10 cellular contexts compared by ENCODE assay signal in the genomic region with DNA sequence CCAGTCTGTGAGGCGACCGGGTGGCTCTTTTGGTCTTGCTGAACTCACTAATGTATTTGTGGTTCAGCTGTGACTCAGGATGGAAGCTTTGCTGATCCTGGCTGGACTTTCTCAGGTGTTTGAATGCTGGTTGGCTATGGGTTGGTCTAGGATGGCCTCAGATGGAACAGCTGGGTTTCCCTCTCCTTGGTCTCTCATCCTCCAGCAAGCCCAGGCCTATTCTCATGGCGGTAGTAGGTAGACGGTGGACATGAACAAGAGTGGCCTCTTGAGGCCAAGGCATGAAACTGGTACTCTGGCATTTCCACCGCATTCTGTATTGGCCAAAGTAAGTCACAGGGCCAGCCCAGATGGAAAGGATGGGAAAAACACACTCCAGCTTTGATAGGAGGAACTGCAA. TPM values are rescaled to one million over a fixed set of nuclear protein-coding genes. Genes with fewer than 3 reads are reported as not detected.
DNase-seq lines count a peak whose midpoint lies in the region; ATAC-seq and TF ChIP-seq lines count a peak whose summit lies in the region.
"Had no signal": no experiment of that assay in that cellular context is flagged by ENCODE, and none has a peak within 500 bp of the region (broad histone marks: within the 10 kb centered on the region; RNA-seq: fewer than 3 reads in every experiment).

No MANE protein-coding gene starts in this region.

- peaks cover 5% of the 10 kb centered on the region for H3K36me3 Mint-ChIP-seq in activated T-helper 1 cell treated with anti-CD3 and anti-CD28 coated beads, Interleukin-12 subunit alpha, Interleukin-12 subunit beta, Interleukin-2, Interleukin-4 antibody, amounts not matched to agents 30 ng/mL and 10 ng/mL and 1 ng/mL, durations not matched to agents 14 hours and 24 hours and 36 hours (ENCODE audit: low read depth)

- no peaks in the 10 kb centered on the region for H3K9me2 ChIP-seq in HCT116 (ENCODE audit: insufficient read depth)

- no peak for DNase-seq in AG09309 (ENCODE audit: low read depth)
- DNase-seq in HCT116 (ENCODE audit: low read depth, low spot score), result peak; percentile 51
- DNase-seq in foreskin fibroblast, result peak; percentile 57 to 79
- DNase-seq in pons (ENCODE audit: low spot score), result peak; percentile 87
- no peak for DNase-seq in GM10248 (ENCODE audit: extremely low spot score)
- no peak for DNase-seq in activated T-helper 1 cell treated with anti-CD3 and anti-CD28 coated beads, Interleukin-12 subunit alpha, Interleukin-12 subunit beta, Interleukin-2, Interleukin-4 antibody, amounts not matched to agents 30 ng/mL and 10 ng/mL and 1 ng/mL, durations not matched to agents 14 hours and 24 hours and 36 hours (ENCODE audit: low spot score)
- no peak for DNase-seq in effector CD8-positive, alpha-beta T cell (lab: John Stamatoyannopoulos, UW)
- DNase-seq: stimulated activated naive B cell treated with anti-CD40 and anti-IgM and Interleukin-4, amounts not matched to agents 10 μg/mL and 1 μg/mL and 100 μg/mL, for 72 hours had no signal

- H3K27me3 ChIP-seq in HCT116 (ENCODE audit: insufficient read depth, low read length), result 0 out of 2 replicates have a peak, but pooled peaks cover 1% of the 10 kb centered on the region

- no peaks in the 10 kb centered on the region for H3K9me3 Mint-ChIP-seq in activated T-helper 1 cell treated with anti-CD3 and anti-CD28 coated beads, Interleukin-12 subunit alpha, Interleukin-12 subunit beta, Interleukin-2, Interleukin-4 antibody, amounts not matched to agents 30 ng/mL and 10 ng/mL and 1 ng/mL, durations not matched to agents 14 hours and 24 hours and 36 hours
- H3K9me3 Mint-ChIP-seq: central memory CD8-positive, alpha-beta T cell; stimulated activated naive B cell treated with anti-CD40 and anti-IgM and Interleukin-4, amounts not matched to agents 10 μg/mL and 1 μg/mL and 100 μg/mL, for 72 hours had no signal

- H3K4me2 ChIP-seq in HCT116 (ENCODE audit: low read length), result no peak overlapping the region

- peak; percentile 95 for ATAC-seq in HCT116
- peak; percentile 67 for ATAC-seq in SK-N-SH treated with all-trans-retinoic acid at 6 μM for 48 hours

- H3K4me3 Mint-ChIP-seq in activated T-helper 1 cell treated with anti-CD3 and anti-CD28 coated beads, Interleukin-12 subunit alpha, Interleukin-12 subunit beta, Interleukin-2, Interleukin-4 antibody, amounts not matched to agents 30 ng/mL and 10 ng/mL and 1 ng/mL, durations not matched to agents 14 hours and 24 hours and 36 hours, result no peak overlapping the region
- H3K4me3 Mint-ChIP-seq: central memory CD8-positive, alpha-beta T cell; stimulated activated naive B cell treated with anti-CD40 and anti-IgM and Interleukin-4, amounts not matched to agents 10 μg/mL and 1 μg/mL and 100 μg/mL, for 72 hours had no signal

- no peaks in the 10 kb centered on the region for H3K36me3 ChIP-seq in HCT116 (ENCODE audit: control insufficient read depth in 1 of 2, insufficient read depth in 2 of 2, low read length in 2 of 2)

- no peaks in the 10 kb centered on the region for H3K79me2 ChIP-seq in HCT116 (ENCODE audit: insufficient read depth, low read length)

- H4K20me1 ChIP-seq in HCT116 (ENCODE audit: insufficient read depth), result no peaks in the 10 kb centered on the region

- POLR2A ChIA-PET in HCT116 (lab: Charles Lee), result interaction anchor here (1.0 kb wide), 1 partner anchor 13 kb away, joined by 3 read pairs; no protein-coding TSS in a partner anchor
- POLR2A ChIA-PET in GM10248 (lab: Yijun Ruan, JAX), result no interaction called here

- RAD21 ChIA-PET in HCT116 (lab: Charles Lee; ENCODE audit: low non-redundant PET in 1 of 2, low total read pairs in 2 of 2, uncharacterized antibody in 2 of 2, unreplicated experiment in 2 of 2), result interaction anchor here in 1 of 2 experiments (0.9 kb wide), 1 partner anchor 12 kb away, joined by 3 read pairs; a partner anchor contains a TSS

- no peaks in the 10 kb centered on the region for H3K4me1 Mint-ChIP-seq in activated T-helper 1 cell treated with anti-CD3 and anti-CD28 coated beads, Interleukin-12 subunit alpha, Interleukin-12 subunit beta, Interleukin-2, Interleukin-4 antibody, amounts not matched to agents 30 ng/mL and 10 ng/mL and 1 ng/mL, durations not matched to agents 14 hours and 24 hours and 36 hours (ENCODE audit: low read depth)
- H3K4me1 Mint-ChIP-seq: stimulated activated naive B cell treated with anti-CD40 and anti-IgM and Interleukin-4, amounts not matched to agents 10 μg/mL and 1 μg/mL and 100 μg/mL, for 72 hours had no signal

- no peak overlapping the region for H3K27ac ChIP-seq in HCT116 (ENCODE audit: low read depth, low read length)

- intact Hi-C loops in HCT116 (cut with micrococcal nuclease), result no loop called here
- intact Hi-C loops in activated T-helper 1 cell treated with anti-CD3 and anti-CD28 coated beads, Interleukin-12 subunit alpha, Interleukin-12 subunit beta, Interleukin-2, Interleukin-4 antibody, amounts not matched to agents 30 ng/mL and 10 ng/mL and 1 ng/mL, durations not matched to agents 14 hours and 24 hours and 36 hours (cut with micrococcal nuclease), result no loop called here

- peak; percentile 72 for TF ChIP-seq RAD21 in HCT116 (IDR thresholded peaks at IDR 0.05; ENCODE audit: low read depth)

- no peak for TF ChIP-seq POLR2A in HCT116 (IDR thresholded peaks at IDR 0.05; ENCODE audit: borderline replicate concordance, extremely low read depth, insufficient read depth, insufficient read length)

- TF ChIP-seq CTCF in AG09309 (IDR thresholded peaks at IDR 0.05; ENCODE audit: control insufficient read depth, insufficient read depth, low read depth, low read length, missing control alignments) (peak; percentile 44), HCT116 (IDR thresholded peaks at IDR 0.05 in 2 of 3, conservative IDR thresholded peaks at IDR 0.05 in 1 of 3; ENCODE audit: borderline replicate concordance in 1 of 3, insufficient read depth in 1 of 3, low read depth in 2 of 3, low read length in 2 of 3) (peak; percentile 39 to 58 (median 54); a peak in 4 of 6 replicates), foreskin fibroblast (IDR thresholded peaks at IDR 0.05; ENCODE audit: low read depth, low read length) (peak; percentile 28), GM10248 (IDR thresholded peaks at IDR 0.05; ENCODE audit: control extremely low read depth, extremely low read depth, low read depth, missing control alignments) (no peak)

- H3K9ac ChIP-seq in HCT116 (ENCODE audit: low read length), result no peak overlapping the region

- CTCF ChIA-PET in HCT116 (lab: Charles Lee), result interaction anchor here (0.7 to 1.6 kb wide), 7 partner anchors 12 to 122 kb away, joined by 3 to 12 read pairs (median 4); a partner anchor contains a TSS
- CTCF ChIA-PET in GM10248 (lab: Yijun Ruan, JAX), result interaction anchor here (0.9 to 2.4 kb wide), 7 partner anchors 10 to 120 kb away, joined by 3 to 16 read pairs (median 4); a partner anchor contains a TSS

- H3K4me1 ChIP-seq in HCT116 (ENCODE audit: control insufficient read depth in 1 of 2, insufficient read depth in 2 of 2, low read length in 2 of 2), result peaks cover 10 to 12% of the 10 kb centered on the region in 2 experiments

- H2AFZ ChIP-seq in HCT116 (ENCODE audit: low read depth, low read length, poor library complexity, severe bottlenecking), result no peak overlapping the region

- BruUV-seq in HCT116 (replicated peaks; lab: Mats Ljungman, UMichigan), result no TSS peak

- peaks cover 4% of the 10 kb centered on the region for H3K27me3 Mint-ChIP-seq in activated T-helper 1 cell treated with anti-CD3 and anti-CD28 coated beads, Interleukin-12 subunit alpha, Interleukin-12 subunit beta, Interleukin-2, Interleukin-4 antibody, amounts not matched to agents 30 ng/mL and 10 ng/mL and 1 ng/mL, durations not matched to agents 14 hours and 24 hours and 36 hours (ENCODE audit: insufficient read depth)
- H3K27me3 Mint-ChIP-seq: central memory CD8-positive, alpha-beta T cell; stimulated activated naive B cell treated with anti-CD40 and anti-IgM and Interleukin-4, amounts not matched to agents 10 μg/mL and 1 μg/mL and 100 μg/mL, for 72 hours had no signal

- no peaks in the 10 kb centered on the region for H3K9me3 ChIP-seq in HCT116 (ENCODE audit: control insufficient read depth in 1 of 2, insufficient read depth in 1 of 2, low read depth in 1 of 2, low read length in 2 of 2)

- H3K4me3 ChIP-seq in AG09309 (ENCODE audit: control insufficient read depth, low read depth, low read length) (no peak overlapping the region), HCT116 (replicated peaks in 1 of 2; ENCODE audit: low read depth in 1 of 2, low read length in 2 of 2) (no peak overlapping the region), foreskin fibroblast (ENCODE audit: low read depth in 1 of 2, low read length in 2 of 2) (no peak overlapping the region)

- no peak overlapping the region for H3K27ac Mint-ChIP-seq in activated T-helper 1 cell treated with anti-CD3 and anti-CD28 coated beads, Interleukin-12 subunit alpha, Interleukin-12 subunit beta, Interleukin-2, Interleukin-4 antibody, amounts not matched to agents 30 ng/mL and 10 ng/mL and 1 ng/mL, durations not matched to agents 14 hours and 24 hours and 36 hours
- H3K27ac Mint-ChIP-seq: stimulated activated naive B cell treated with anti-CD40 and anti-IgM and Interleukin-4, amounts not matched to agents 10 μg/mL and 1 μg/mL and 100 μg/mL, for 72 hours had no signal

TF ChIP-seq in SK-N-SH treated with all-trans-retinoic acid at 6 μM for 48 hours, 23 proteins besides CTCF, POLR2A, EP300 and RAD21 (continues in another document):
- TF ChIP-seq ISL1 (CRISPR knock-in tag; IDR thresholded peaks at IDR 0.05) (no peak), ZFP30 (CRISPR knock-in tag; IDR thresholded peaks at IDR 0.05) (no peak), TOX (CRISPR knock-in tag; IDR thresholded peaks at IDR 0.05; ENCODE audit: borderline replicate concordance) (no peak)

RNA-seq across cellular contexts. Expression of a gene that starts 11.8 kb away (rescaled TPM):
- 10.7 TPM for total RNA-seq in HCT116 (2021; ENCODE audit: unreplicated experiment)
- polyA plus RNA-seq in HCT116 (2012), result 3.5 and 5.4 TPM in 2 replicates
- total RNA-seq in activated T-helper 1 cell treated with anti-CD3 and anti-CD28 coated beads, Interleukin-12 subunit alpha, Interleukin-12 subunit beta, Interleukin-2, Interleukin-4 antibody, amounts not matched to agents 30 ng/mL and 10 ng/mL and 1 ng/mL, durations not matched to agents 14 hours and 24 hours and 36 hours, result 11.5 and 14.3 TPM in 2 replicates

RNA-seq across cellular contexts. Expression of a gene that starts 43.2 kb away (rescaled TPM):
- 14.4 TPM for total RNA-seq in HCT116 (2021; ENCODE audit: unreplicated experiment)
- polyA plus RNA-seq in HCT116 (2012), result 7.5 and 7.7 TPM in 2 replicates
- 4.0 and 4.3 TPM in 2 replicates for total RNA-seq in activated T-helper 1 cell treated with anti-CD3 and anti-CD28 coated beads, Interleukin-12 subunit alpha, Interleukin-12 subunit beta, Interleukin-2, Interleukin-4 antibody, amounts not matched to agents 30 ng/mL and 10 ng/mL and 1 ng/mL, durations not matched to agents 14 hours and 24 hours and 36 hours

Comparison
In these comparisons a context has a peak if more than half of its experiments do, and no peak if none do; other contexts are left out.
1. DNase-seq: peak in HCT116 (single experiment), foreskin fibroblast (2 of 2) and pons (single experiment); none in AG09309 (single experiment), GM10248 (single experiment), activated T-helper 1 cell treated with anti-CD3 and anti-CD28 coated beads, Interleukin-12 subunit alpha, Interleukin-12 subunit beta, Interleukin-2, Interleukin-4 antibody, amounts not matched to agents 30 ng/mL and 10 ng/mL and 1 ng/mL, durations not matched to agents 14 hours and 24 hours and 36 hours (single experiment) and effector CD8-positive, alpha-beta T cell (single experiment).